ENCODE assay signal across 11 cellular contexts in genomic region chr15:85477730-85478129, GRCh38.
A peak's percentile ranks its signal among the peaks of the same experiment; 100 is the strongest.
DNase-seq lines count a peak whose midpoint lies in the region; ATAC-seq, FAIRE-seq and TF ChIP-seq lines count a peak whose summit lies in the region.
"Had no signal": no experiment of that assay in that cellular context is flagged by ENCODE, and none has a peak within 500 bp of the region (broad histone marks: within the 10 kb centered on the region; RNA-seq: fewer than 3 reads in every experiment).

No MANE protein-coding gene starts in this region.

- peaks cover 5% of the 10 kb centered on the region; the same call in 1 of the 2 replicates for H3K4me1 ChIP-seq in BE2C

- H3K9me3 ChIP-seq in WERI-Rb-1 (ENCODE audit: severe bottlenecking), result no peaks in the 10 kb centered on the region
- H3K9me3 ChIP-seq in BE2C, result no peaks in the 10 kb centered on the region
- H3K9me3 ChIP-seq: Caco-2 had no signal

- H3K4me3 ChIP-seq in WERI-Rb-1 (ENCODE audit: low read depth, low read length), result no peak overlapping the region
- no peak overlapping the region for H3K4me3 ChIP-seq in BE2C (ENCODE audit: low read depth, low read length)

- TF ChIP-seq CTCF in WERI-Rb-1 (IDR thresholded peaks at IDR 0.05; ENCODE audit: low read depth, low read length) (peak; percentile 22; the same call in 1 of the 2 replicates), BE2C (IDR thresholded peaks at IDR 0.05; ENCODE audit: low read depth, low read length) (no peak)

- ATAC-seq in left cardiac atrium, result peak; percentile 35 to 45
- ATAC-seq: natural killer cell treated with Interleukin-12 subunit alpha and Interleukin-12 subunit beta and Interleukin-15 and Interleukin-18, amount 100 ng/mL, for 72 hours had no signal

- intact Hi-C loops in left cardiac atrium (cut with DNase I), result loop anchor here in 1 of 2 donors (10.0 kb wide), 1 partner anchor 93 kb away; the partner anchor contains the start of gene AKAP13

- H3K27ac ChIP-seq in WERI-Rb-1, result peak overlapping the region; percentile 88

- H3K36me3 ChIP-seq in WERI-Rb-1, result no peaks in the 10 kb centered on the region; the same call in 1 of the 2 replicates
- no peaks in the 10 kb centered on the region for H3K36me3 ChIP-seq in BE2C

- FAIRE-seq in urothelium cell line (lab: Jason Lieb, UNC), result no peak

- H3K27me3 ChIP-seq in WERI-Rb-1 (ENCODE audit: insufficient read depth, low read depth, severe bottlenecking) (no peaks in the 10 kb centered on the region), BE2C (no peaks in the 10 kb centered on the region)

- DNase-seq in stimulated activated CD4-positive, alpha-beta T cell treated with anti-CD3 and anti-CD28 coated beads, Interleukin-15, amount 100 ng/mL, for 24 hours, result peak; percentile 31
- DNase-seq in stimulated activated CD4-positive, alpha-beta T cell treated with anti-CD3 and anti-CD28 coated beads, Interleukin-4, amount 100 ng/mL, for 4 hours, result no peak
- no peak for DNase-seq in WERI-Rb-1
- DNase-seq in left cardiac atrium, result no peak
- peak; percentile 19 for DNase-seq in urothelium cell line (ENCODE audit: low spot score)
- no peak for DNase-seq in SIG-M5 treated with dmso at 0.1 percent for 504 hours (lab: John Stamatoyannopoulos, UW; ENCODE audit: unreplicated experiment)
- no peak for DNase-seq in NCI-H524 (lab: John Stamatoyannopoulos, UW)
- DNase-seq in BE2C, result no peak
- DNase-seq: Caco-2, KG1 had no signal

Comparison
In these comparisons a context has a peak if more than half of its experiments do, and no peak if none do; other contexts are left out.
1. DNase-seq: peak in stimulated activated CD4-positive, alpha-beta T cell treated with anti-CD3 and anti-CD28 coated beads, Interleukin-15, amount 100 ng/mL, for 24 hours (single experiment) and urothelium cell line (single experiment); none in stimulated activated CD4-positive, alpha-beta T cell treated with anti-CD3 and anti-CD28 coated beads, Interleukin-4, amount 100 ng/mL, for 4 hours (0 of 2), WERI-Rb-1 (single experiment), left cardiac atrium (single experiment), SIG-M5 treated with dmso at 0.1 percent for 504 hours (single experiment), NCI-H524 (0 of 2) and BE2C (single experiment).